32 cellular contexts compared by ENCODE assay signal in the genomic region with DNA sequence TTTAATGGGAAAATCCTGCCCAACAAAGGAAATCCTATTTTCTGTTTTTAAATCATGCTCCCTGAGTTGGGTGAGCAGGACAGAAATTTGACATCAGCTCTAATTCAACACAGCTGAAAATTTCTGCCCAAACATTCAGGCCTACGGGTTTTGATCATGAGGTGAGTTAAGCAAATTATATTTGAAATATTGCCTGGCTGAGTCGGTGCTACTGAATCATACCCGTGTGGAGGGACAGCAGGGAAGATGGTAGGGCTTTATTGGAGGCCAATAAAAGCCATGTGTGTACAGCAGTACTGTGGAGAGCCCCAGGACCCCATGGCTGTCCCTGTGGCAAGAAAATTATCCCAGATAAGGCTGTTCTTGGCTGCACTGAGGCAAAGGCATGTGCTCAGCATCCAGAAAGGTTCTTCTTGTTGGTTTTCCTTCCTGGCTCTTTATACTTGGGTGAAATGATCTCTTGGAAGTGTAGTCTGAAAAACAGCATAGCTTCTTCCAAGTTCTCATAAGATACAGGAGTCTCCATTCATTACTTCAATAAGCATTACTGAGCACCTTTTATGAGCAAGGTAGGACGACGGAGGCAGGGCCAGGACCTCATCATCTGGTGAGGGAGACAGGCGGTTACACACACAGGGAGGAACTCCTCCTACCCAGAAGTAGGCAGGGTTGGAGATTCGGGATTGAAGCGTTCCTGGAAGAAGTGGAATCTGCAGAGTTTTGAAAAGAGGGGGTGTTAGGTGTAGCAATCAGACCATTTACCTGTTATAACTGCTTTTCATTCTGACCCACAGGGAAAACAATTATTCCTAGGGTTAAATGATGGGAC.
"Had no signal": no experiment of that assay in that cellular context is flagged by ENCODE, and none has a peak within 500 bp of the region (broad histone marks: within the 10 kb centered on the region; RNA-seq: fewer than 3 reads in every experiment).

No MANE protein-coding gene starts in this region.

- H3K9me3 Mint-ChIP-seq: brain; mesothelial cell of epicardium; naive thymus-derived CD4-positive, alpha-beta T cell; stimulated activated naive B cell treated with anti-CD40 and anti-IgM and Interleukin-4, amounts not matched to agents 10 μg/mL and 1 μg/mL and 100 μg/mL, for 72 hours had no signal

- H3K27me3 Mint-ChIP-seq: activated naive CD8-positive, alpha-beta T cell; brain; naive thymus-derived CD4-positive, alpha-beta T cell; stimulated activated naive B cell treated with anti-CD40 and anti-IgM and Interleukin-4, amounts not matched to agents 10 μg/mL and 1 μg/mL and 100 μg/mL, for 72 hours had no signal

- DNase-seq: activated CD4-positive, alpha-beta T cell treated with anti-CD3 and anti-CD28 coated beads for 4 hours; activated CD4-positive, alpha-beta T cell treated with anti-CD3 and anti-CD28 coated beads, Interleukin-2, amount 50 U/mL, for 4 hours; activated CD8-positive, alpha-beta memory T cell treated with anti-CD3 and anti-CD28 coated beads for 24 hours; activated effector memory CD4-positive, alpha-beta T cell treated with Interleukin-2 at 50 U/mL for 16 hours; activated naive CD4-positive, alpha-beta T cell treated with Interleukin-2 at 50 U/mL for 16 hours; cerebellar nuclear complex; colonic mucosa; effector CD8-positive, alpha-beta T cell; esophagus squamous epithelium; gastrocnemius medialis; hippocampal formation; kidney; left colon; naive thymus-derived CD4-positive, alpha-beta T cell; nucleus accumbens; pancreas; psoas muscle; sigmoid colon; stimulated activated CD4-positive, alpha-beta T cell treated with anti-CD3 and anti-CD28 coated beads, Interleukin-15, amount 100 ng/mL, for 24 hours; stimulated activated CD4-positive, alpha-beta T cell treated with anti-CD3 and anti-CD28 coated beads, Interleukin-2, amount 100 ng/mL, for 24 hours; stimulated activated naive B cell treated with anti-CD40 and anti-IgM and Interleukin-4, amounts not matched to agents 10 μg/mL and 1 μg/mL and 100 μg/mL, for 72 hours; stomach; T-helper 9 cell; thyroid gland; upper lobe of right lung had no signal

- H3K27ac ChIP-seq: ascending aorta, cardiac muscle cell, colonic mucosa, epithelial cell of prostate, esophagus squamous epithelium, gastrocnemius medialis, pancreas, psoas muscle, sigmoid colon, stomach, thyroid gland, upper lobe of right lung, VCaP had no signal

- H3K4me3 ChIP-seq: ascending aorta, cardiac muscle cell, colonic mucosa, esophagus squamous epithelium, gastrocnemius medialis, pancreas, psoas muscle, sigmoid colon, stomach, thyroid gland, upper lobe of right lung had no signal

- H3K9me3 ChIP-seq: ascending aorta, colonic mucosa, esophagus squamous epithelium, gastrocnemius medialis, pancreas, psoas muscle, sigmoid colon, stomach, thyroid gland, upper lobe of right lung had no signal

- H3K27ac Mint-ChIP-seq: activated naive CD8-positive, alpha-beta T cell; mesothelial cell of epicardium; stimulated activated naive B cell treated with anti-CD40 and anti-IgM and Interleukin-4, amounts not matched to agents 10 μg/mL and 1 μg/mL and 100 μg/mL, for 72 hours had no signal

- H3K4me1 Mint-ChIP-seq: naive thymus-derived CD4-positive, alpha-beta T cell; stimulated activated naive B cell treated with anti-CD40 and anti-IgM and Interleukin-4, amounts not matched to agents 10 μg/mL and 1 μg/mL and 100 μg/mL, for 72 hours had no signal

- H3K4me3 Mint-ChIP-seq: activated naive CD8-positive, alpha-beta T cell; brain; mesothelial cell of epicardium; naive thymus-derived CD4-positive, alpha-beta T cell; stimulated activated naive B cell treated with anti-CD40 and anti-IgM and Interleukin-4, amounts not matched to agents 10 μg/mL and 1 μg/mL and 100 μg/mL, for 72 hours had no signal

- H3K4me1 ChIP-seq: ascending aorta, colonic mucosa, pancreas, psoas muscle had no signal

- ATAC-seq: gastrocnemius medialis; left colon; naive thymus-derived CD4-positive, alpha-beta T cell; pancreas; psoas muscle; stimulated activated naive B cell treated with anti-CD40 and anti-IgM and Interleukin-4, amounts not matched to agents 10 μg/mL and 1 μg/mL and 100 μg/mL, for 72 hours; upper lobe of right lung had no signal

- H3K36me3 Mint-ChIP-seq: brain; mesothelial cell of epicardium; stimulated activated naive B cell treated with anti-CD40 and anti-IgM and Interleukin-4, amounts not matched to agents 10 μg/mL and 1 μg/mL and 100 μg/mL, for 72 hours had no signal

- H3K27me3 ChIP-seq: ascending aorta, cardiac muscle cell, colonic mucosa, esophagus squamous epithelium, gastrocnemius medialis, pancreas, sigmoid colon, stomach, thyroid gland, upper lobe of right lung had no signal

- H3K36me3 ChIP-seq: ascending aorta, cardiac muscle cell, colonic mucosa, esophagus squamous epithelium, gastrocnemius medialis, pancreas, sigmoid colon, stomach, thyroid gland, upper lobe of right lung had no signal
